Comparison of ENCODE assay signal across 1 cellular context in genomic region chr2:218224206-218224605, GRCh38.
TF ChIP-seq lines count a peak whose summit lies in the region.

No MANE protein-coding gene starts in this region.

TF ChIP-seq in GM12878, 131 proteins besides CTCF, POLR2A, EP300 and RAD21:
- TF ChIP-seq ATF3 (IDR thresholded peaks at IDR 0.05; ENCODE audit: borderline replicate concordance, extremely low read depth, low read depth, low read length) (no peak), REST (IDR thresholded peaks at IDR 0.05; ENCODE audit: low read depth, low read length) (no peak), HDAC6 (IDR thresholded peaks at IDR 0.05; ENCODE audit: unreplicated experiment) (no peak), GATAD2B (conservative IDR thresholded peaks at IDR 0.05; ENCODE audit: low read depth) (no peak), TBL1XR1 (IDR thresholded peaks at IDR 0.05; ENCODE audit: low read depth, low read length) (no peak), PML (IDR thresholded peaks at IDR 0.05; ENCODE audit: low read length) (no peak), E4F1 (IDR thresholded peaks at IDR 0.05; ENCODE audit: borderline replicate concordance, partially characterized antibody) (no peak)
TF ChIP-seq in GM12878: peak in this region for 0.
